13 cellular contexts compared by ENCODE assay signal in the genomic region with DNA sequence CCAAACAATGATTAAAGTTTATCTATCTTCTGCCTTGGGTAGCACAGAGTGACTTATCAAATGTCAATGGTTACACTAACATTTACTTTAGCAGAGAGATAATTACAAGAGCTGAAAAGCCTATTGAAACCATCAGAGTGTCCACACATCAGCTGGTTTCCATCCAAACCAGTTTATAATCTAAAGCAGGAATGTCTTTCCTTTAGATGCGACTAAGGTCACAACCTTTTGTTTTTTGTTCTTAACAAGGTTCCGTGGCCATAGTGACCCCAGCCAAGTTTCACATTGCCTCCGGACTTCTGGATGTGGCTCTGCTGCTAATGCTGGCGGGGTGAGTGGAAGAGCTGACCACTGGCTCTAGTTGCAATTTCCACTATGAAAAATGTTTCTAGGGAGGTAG.
"Had no signal": no experiment of that assay in that cellular context is flagged by ENCODE, and none has a peak within 500 bp of the region (broad histone marks: within the 10 kb centered on the region; RNA-seq: fewer than 3 reads in every experiment).

No MANE protein-coding gene starts in this region.

- H3K27ac Mint-ChIP-seq: activated naive CD4-positive, alpha-beta T cell treated with anti-CD3 and anti-CD28 coated beads, Interleukin-2, amount 10 ng/mL, durations not matched to agents 7 days and 5 days; activated T-helper 2 cell treated with anti-CD3 and anti-CD28 coated beads, Interferon-gamma antibody, Interleukin-2, Interleukin-4, amounts not matched to agents 10 μg/mL and 5 μg/mL and 100 μg/mL, durations not matched to agents 14 hours and 24 hours and 36 hours; nephron progenitor cell had no signal

- FAIRE-seq: TTC549, urothelium cell line had no signal

- H3K36me3 Mint-ChIP-seq: activated naive CD4-positive, alpha-beta T cell treated with anti-CD3 and anti-CD28 coated beads, Interleukin-2, amount 10 ng/mL, durations not matched to agents 7 days and 5 days had no signal

- DNase-seq: activated naive CD4-positive, alpha-beta T cell treated with anti-CD3 and anti-CD28 coated beads, Interleukin-2, amount 10 ng/mL, durations not matched to agents 7 days and 5 days; effector memory CD4-positive, alpha-beta T cell; hypothalamus; mesendoderm; nephron progenitor cell; stimulated activated CD4-positive, alpha-beta T cell treated with anti-CD3 and anti-CD28 coated beads, Interleukin-15, amount 100 ng/mL, for 24 hours; stimulated activated CD4-positive, alpha-beta T cell treated with anti-CD3 and anti-CD28 coated beads, Interleukin-4, amount 100 ng/mL, for 4 hours; stomach; T-helper 2 cell had no signal

- H3K4me3 Mint-ChIP-seq: activated naive CD4-positive, alpha-beta T cell treated with anti-CD3 and anti-CD28 coated beads, Interleukin-2, amount 10 ng/mL, durations not matched to agents 7 days and 5 days; central memory CD8-positive, alpha-beta T cell; nephron progenitor cell had no signal

- H3K9me3 Mint-ChIP-seq: activated naive CD4-positive, alpha-beta T cell treated with anti-CD3 and anti-CD28 coated beads, Interleukin-2, amount 10 ng/mL, durations not matched to agents 7 days and 5 days; activated T-helper 2 cell treated with anti-CD3 and anti-CD28 coated beads, Interferon-gamma antibody, Interleukin-2, Interleukin-4, amounts not matched to agents 10 μg/mL and 5 μg/mL and 100 μg/mL, durations not matched to agents 14 hours and 24 hours and 36 hours; central memory CD8-positive, alpha-beta T cell; nephron progenitor cell had no signal

- H3K4me1 Mint-ChIP-seq: central memory CD8-positive, alpha-beta T cell had no signal
